19 cellular contexts compared by ENCODE assay signal in genomic region chr2:148987286-148987685, GRCh38. TPM values are rescaled to one million over a fixed set of nuclear protein-coding genes. Genes with fewer than 3 reads are reported as not detected.
"Had no signal": no experiment of that assay in that cellular context is flagged by ENCODE, and none has a peak within 500 bp of the region (broad histone marks: within the 10 kb centered on the region; RNA-seq: fewer than 3 reads in every experiment).

No MANE protein-coding gene starts in this region.

- H3K4me3 Mint-ChIP-seq: activated CD8-positive, alpha-beta T cell treated with anti-CD3 and anti-CD28 coated beads for 36 hours; activated naive CD8-positive, alpha-beta T cell treated with anti-CD3 and anti-CD28 coated beads, Interleukin-2, amount 10 ng/mL, durations not matched to agents 7 days and 5 days had no signal

- H3K27me3 ChIP-seq: adrenal gland, SJCRH30 had no signal

- H3K4me1 ChIP-seq: adrenal gland, SJCRH30 had no signal

- H3K9me3 Mint-ChIP-seq: activated CD8-positive, alpha-beta T cell treated with anti-CD3 and anti-CD28 coated beads for 36 hours; activated naive CD8-positive, alpha-beta T cell treated with anti-CD3 and anti-CD28 coated beads, Interleukin-2, amount 10 ng/mL, durations not matched to agents 7 days and 5 days had no signal

- H3K36me3 ChIP-seq: SJCRH30 had no signal

- H3K27ac Mint-ChIP-seq: activated CD8-positive, alpha-beta T cell treated with anti-CD3 and anti-CD28 coated beads for 36 hours; activated naive CD8-positive, alpha-beta T cell treated with anti-CD3 and anti-CD28 coated beads, Interleukin-2, amount 10 ng/mL, durations not matched to agents 7 days and 5 days had no signal

- H3K4me3 ChIP-seq: adrenal gland, K562, SJCRH30 had no signal

- H3K27me3 Mint-ChIP-seq: activated naive CD8-positive, alpha-beta T cell treated with anti-CD3 and anti-CD28 coated beads, Interleukin-2, amount 10 ng/mL, durations not matched to agents 7 days and 5 days had no signal

- H3K9me3 ChIP-seq: adrenal gland, SJCRH30 had no signal

- DNase-seq: activated CD4-positive, alpha-beta T cell treated with anti-CD3 and anti-CD28 coated beads for 4 hours; activated CD8-positive, alpha-beta memory T cell treated with anti-CD3 and anti-CD28 coated beads, Interleukin-2, amount 50 U/mL, for 4 hours; activated CD8-positive, alpha-beta T cell treated with anti-CD3 and anti-CD28 coated beads for 36 hours; activated naive CD4-positive, alpha-beta T cell treated with anti-CD3 and anti-CD28 coated beads, Interleukin-2, amount 50 U/mL, for 16 hours; activated naive CD8-positive, alpha-beta T cell treated with anti-CD3 and anti-CD28 coated beads, Interleukin-2, amount 10 ng/mL, durations not matched to agents 7 days and 5 days; adrenal gland; anterior cingulate cortex; cerebellar nuclear complex; Karpas-422; MM.1S; NCI-H1105; NCI-H1436; NCI-H1694 treated with DMSO at 0.1 percent for 48 hours; NCI-H2029 treated with DMSO at 0.1 percent for 48 hours; NK-92 treated with Interleukin-12 subunit alpha and Interleukin-12 subunit beta, amount 100 ng/mL, for 24 hours; T-helper 2 cell; T1000 had no signal

- H3K27ac ChIP-seq: adrenal gland, SJCRH30 had no signal

RNA-seq across cellular contexts. Expression of gene LYPD6B, which starts 51.2 kb away (rescaled TPM):
- polyA plus RNA-seq: K562 had no signal
